ENCODE assay signal across 1 cellular context in genomic region chr9:12784461-12785250, GRCh38.
TF ChIP-seq lines count a peak whose summit lies in the region.

No MANE protein-coding gene starts in this region.

TF ChIP-seq in SK-N-SH treated with all-trans-retinoic acid at 6 μM for 48 hours, 23 proteins besides CTCF, POLR2A, EP300 and RAD21 (continued from another document):
- TF ChIP-seq CSRNP3 (CRISPR knock-in tag; IDR thresholded peaks at IDR 0.05), result no peak
- no peak for TF ChIP-seq ZFP3 (CRISPR knock-in tag; IDR thresholded peaks at IDR 0.05)
- TF ChIP-seq ARNTL (CRISPR knock-in tag; IDR thresholded peaks at IDR 0.05; ENCODE audit: borderline replicate concordance, low read depth), result no peak
- no peak for TF ChIP-seq ZFP30 (CRISPR knock-in tag; IDR thresholded peaks at IDR 0.05)
- TF ChIP-seq CSDC2 (CRISPR knock-in tag; IDR thresholded peaks at IDR 0.05), result no peak
- TF ChIP-seq ZNF8 (CRISPR knock-in tag; IDR thresholded peaks at IDR 0.05), result no peak
- no peak for TF ChIP-seq ESRRG (CRISPR knock-in tag; IDR thresholded peaks at IDR 0.05)
- no peak for TF ChIP-seq POU6F1 (CRISPR knock-in tag; IDR thresholded peaks at IDR 0.05; ENCODE audit: borderline replicate concordance, low read depth)
- TF ChIP-seq TCF4 (CRISPR knock-in tag; IDR thresholded peaks at IDR 0.05; ENCODE audit: borderline replicate concordance), result no peak
- no peak for TF ChIP-seq ZNF70 (CRISPR knock-in tag; IDR thresholded peaks at IDR 0.05)
- TF ChIP-seq BACH2 (CRISPR knock-in tag; IDR thresholded peaks at IDR 0.05; ENCODE audit: borderline replicate concordance), result no peak
- no peak for TF ChIP-seq TOX (CRISPR knock-in tag; IDR thresholded peaks at IDR 0.05; ENCODE audit: borderline replicate concordance)
- no peak for TF ChIP-seq RARB (CRISPR knock-in tag; IDR thresholded peaks at IDR 0.05)
- no peak for TF ChIP-seq TSHZ2 (CRISPR knock-in tag; IDR thresholded peaks at IDR 0.05)
TF ChIP-seq in SK-N-SH treated with all-trans-retinoic acid at 6 μM for 48 hours: peak in this region for 0.
